Comparison of ENCODE assay signal across 8 cellular contexts in genomic region chr19:1206063-1206732, GRCh38. TPM values are rescaled to one million over a fixed set of nuclear protein-coding genes. Genes with fewer than 3 reads are reported as not detected.
DNase-seq lines count a peak whose midpoint lies in the region; ATAC-seq and TF ChIP-seq lines count a peak whose summit lies in the region.

No MANE protein-coding gene starts in this region.

- TF ChIP-seq POLR2A in right lobe of liver (IDR thresholded peaks at IDR 0.05) (no peak), transverse colon (IDR thresholded peaks at IDR 0.05) (no peak)

- 0% methylated on average over 8 of the region's 90 CpGs for WGBS in right lobe of liver (ENCODE audit: insufficient coverage, low coverage, low lambda C conversion rate, missing lambda C conversion rate)
- 0 to 2% methylated on average over 3 to 22 of the region's 90 CpGs for WGBS in transverse colon (ENCODE audit: low coverage in 1 of 2), 2 donors

- H3K4me1 ChIP-seq in right lobe of liver = peaks cover 0 to 38% (median 18%) of the 10 kb centered on the region in 4 donors
- peaks cover 32 to 75% (median 66%) of the 10 kb centered on the region in 4 donors for H3K4me1 ChIP-seq in transverse colon

- ATAC-seq in right lobe of liver = no peak
- no peak for ATAC-seq in GM18873 (IDR thresholded peaks at IDR 0.05; ENCODE audit: low FRiP score, unreplicated experiment)
- ATAC-seq in HG03460 (IDR thresholded peaks at IDR 0.05; ENCODE audit: unreplicated experiment) = no peak

- TF ChIP-seq CTCF in astrocyte of the cerebellum (IDR thresholded peaks at IDR 0.05; ENCODE audit: low read depth, low read length, missing control alignments) = no peak
- no peak for TF ChIP-seq CTCF in right lobe of liver (IDR thresholded peaks at IDR 0.05)
- no peak for TF ChIP-seq CTCF in transverse colon (IDR thresholded peaks at IDR 0.05)

- H3K4me3 ChIP-seq in astrocyte of the cerebellum (ENCODE audit: low read depth, low read length) = peak overlapping the region; percentile 77
- H3K4me3 ChIP-seq in right lobe of liver = peak overlapping the region; percentile 55 to 70 (median 58)
- H3K4me3 ChIP-seq in transverse colon = peak overlapping the region; percentile 34 to 93 (median 79)

- H3K27ac ChIP-seq in right lobe of liver (peak overlapping the region; percentile 16 to 80 (median 73)), transverse colon (peak overlapping the region; percentile 87 to 91 (median 89))

- intact Hi-C loops in right lobe of liver (cut with DNase I) = no loop called here
- intact Hi-C loops in transverse colon (cut with DNase I; ENCODE audit: low total_unique reads) = no loop called here

- no peaks in the 10 kb centered on the region for H3K27me3 ChIP-seq in right lobe of liver
- H3K27me3 ChIP-seq in transverse colon = no peaks in the 10 kb centered on the region

- H3K9me3 ChIP-seq in right lobe of liver (no peaks in the 10 kb centered on the region), transverse colon (no peaks in the 10 kb centered on the region)

- in situ Hi-C loops in astrocyte of the cerebellum (cut with HindIII; ENCODE audit: low sequenced_read_pairs) = no loop called here
- in situ Hi-C loops in transverse colon (cut with MboI; ENCODE audit: low pct_ligation_motif_present in 1 of 4, low pct_unique_long_range_greater_than_20kb in 1 of 4, low sequenced_read_pairs in 3 of 4) = no loop called here

- no peak for TF ChIP-seq EP300 in transverse colon (IDR thresholded peaks at IDR 0.05; ENCODE audit: low read depth)

- H3K36me3 ChIP-seq in right lobe of liver (peaks cover 0 to 2% (median 0%) of the 10 kb centered on the region in 4 donors), transverse colon (no peaks in the 10 kb centered on the region)

- peak; percentile 70 for DNase-seq in activated effector memory CD4-positive, alpha-beta T cell treated with anti-CD3 and anti-CD28 coated beads, Interleukin-2, amount 50 U/mL, for 16 hours
- no peak for DNase-seq in activated effector memory CD4-positive, alpha-beta T cell treated with Interleukin-2 at 50 U/mL for 16 hours
- DNase-seq in astrocyte of the cerebellum (ENCODE audit: low read depth) (no peak), right lobe of liver (peak in 2 of 3 donors; percentile 39 to 52), transverse colon (no peak), AG08396 (ENCODE audit: low spot score) (no peak)

RNA-seq across cellular contexts. Expression of gene STK11, which starts 0.6 kb away (rescaled TPM):
- total RNA-seq in right lobe of liver (10 to 100 TPM; 23.8 to 34.0 (median 29.5) TPM), transverse colon (100 to 1,000 TPM in 3 of 4 donors, 10 to 100 TPM in 1; 93.7 to 152 (median 103) TPM)

RNA-seq across cellular contexts. Expression of gene CBARP, which starts 31.6 kb away (rescaled TPM):
- total RNA-seq in right lobe of liver (under 1 TPM; 0.15 to 0.62 (median 0.31) TPM), transverse colon (1 to 10 TPM in 1 of 4 donors, under 1 TPM in 2, not detected in 1; 0.32 to 5.2 (median 0.68) TPM)

RNA-seq across cellular contexts. Expression of gene SBNO2, which starts 32.1 kb away (rescaled TPM):
- total RNA-seq in right lobe of liver (10 to 100 TPM; 21.5 to 54.4 (median 25.5) TPM), transverse colon (100 to 1,000 TPM in 1 of 4 donors, 10 to 100 TPM in 3; 34.5 to 142 (median 48.3) TPM)

RNA-seq across cellular contexts. Expression of gene ATP5F1D, which starts 35.4 kb away (rescaled TPM):
- total RNA-seq in right lobe of liver (100 to 1,000 TPM in 5 of 6 experiments, 10 to 100 TPM in 1; 98.1 to 240 (median 137) TPM), transverse colon (100 to 1,000 TPM; 157 to 650 (median 240) TPM)

RNA-seq across cellular contexts. Expression of gene MIDN, which starts 42.2 kb away (rescaled TPM):
- total RNA-seq in right lobe of liver (10 to 100 TPM; 22.3 to 55.1 (median 29.3) TPM), transverse colon (100 to 1,000 TPM in 3 of 4 donors, 10 to 100 TPM in 1; 89.4 to 379 (median 116) TPM)

Comparison
In these comparisons a context has a peak if more than half of its experiments do, and no peak if none do; other contexts are left out.
1. DNase-seq: peak in activated effector memory CD4-positive, alpha-beta T cell treated with anti-CD3 and anti-CD28 coated beads, Interleukin-2, amount 50 U/mL, for 16 hours (single experiment) and right lobe of liver (2 of 3); none in activated effector memory CD4-positive, alpha-beta T cell treated with Interleukin-2 at 50 U/mL for 16 hours (single experiment), astrocyte of the cerebellum (single experiment), transverse colon (single experiment) and AG08396 (single experiment).
2. Peak in every context shown above with its lines, with median percentiles within 50 percentile points of each other: H3K4me3 ChIP-seq.